In genomic region chr2:157182834-157183396, GRCh38 we compare ENCODE assay signal across 1 cellular context.
TF ChIP-seq lines count a peak whose summit lies in the region.

No MANE protein-coding gene starts in this region.

TF ChIP-seq in GM23338, 12 proteins besides CTCF, POLR2A, EP300 and RAD21 (continued from another document):
- TF ChIP-seq REST (IDR thresholded peaks at IDR 0.05; ENCODE audit: unreplicated experiment), result no peak
- no peak for TF ChIP-seq ZNF331 (CRISPR knock-in tag; IDR thresholded peaks at IDR 0.05; ENCODE audit: low read depth)
TF ChIP-seq in GM23338: peak in this region for 0.
